17 cellular contexts compared by ENCODE assay signal in genomic region chr20:4585758-4586157, GRCh38.
"Had no signal": no experiment of that assay in that cellular context is flagged by ENCODE, and none has a peak within 500 bp of the region (broad histone marks: within the 10 kb centered on the region; RNA-seq: fewer than 3 reads in every experiment).

No MANE protein-coding gene starts in this region.

- H2AFZ ChIP-seq: hepatocyte had no signal

- H3K4me2 ChIP-seq: hepatocyte had no signal

- H3K4me3 Mint-ChIP-seq: naive thymus-derived CD4-positive, alpha-beta T cell; neural crest cell; type B pancreatic cell had no signal

- H3K27me3 ChIP-seq: colonic mucosa, hepatocyte, ovary, thyroid gland had no signal

- FAIRE-seq: small intestine had no signal

- H3K4me3 ChIP-seq: colonic mucosa, hepatocyte, ovary, suprapubic skin, thyroid gland had no signal

- H3K9me3 ChIP-seq: colonic mucosa, ovary, suprapubic skin, thyroid gland had no signal

- H3K4me1 ChIP-seq: colonic mucosa, suprapubic skin, thyroid gland had no signal

- H3K9me3 Mint-ChIP-seq: naive thymus-derived CD4-positive, alpha-beta T cell; type B pancreatic cell had no signal

- H3K27ac ChIP-seq: colonic mucosa, hepatocyte, ovary, suprapubic skin, thyroid gland had no signal

- ATAC-seq: naive thymus-derived CD4-positive, alpha-beta T cell; right cardiac atrium had no signal

- H3K27ac Mint-ChIP-seq: naive thymus-derived CD4-positive, alpha-beta T cell; type B pancreatic cell had no signal

- DNase-seq: colonic mucosa; dermis blood vessel endothelial cell; erythroblast; foreskin melanocyte; head of caudate nucleus; naive thymus-derived CD4-positive, alpha-beta T cell; nucleus accumbens; ovary; right cardiac atrium; small intestine; stimulated activated CD4-positive, alpha-beta T cell treated with anti-CD3 and anti-CD28 coated beads, Interleukin-12 subunit alpha, Interleukin-12 subunit beta, amount 100 ng/mL, for 4 hours; stimulated activated naive CD4-positive, alpha-beta T cell; thyroid gland had no signal

- H3K36me3 ChIP-seq: colonic mucosa, ovary, suprapubic skin, thyroid gland had no signal

- H3K4me1 Mint-ChIP-seq: naive thymus-derived CD4-positive, alpha-beta T cell; neural crest cell had no signal

- H3K79me2 ChIP-seq: hepatocyte had no signal
